Comparison of ENCODE assay signal across 9 cellular contexts in the genomic region with DNA sequence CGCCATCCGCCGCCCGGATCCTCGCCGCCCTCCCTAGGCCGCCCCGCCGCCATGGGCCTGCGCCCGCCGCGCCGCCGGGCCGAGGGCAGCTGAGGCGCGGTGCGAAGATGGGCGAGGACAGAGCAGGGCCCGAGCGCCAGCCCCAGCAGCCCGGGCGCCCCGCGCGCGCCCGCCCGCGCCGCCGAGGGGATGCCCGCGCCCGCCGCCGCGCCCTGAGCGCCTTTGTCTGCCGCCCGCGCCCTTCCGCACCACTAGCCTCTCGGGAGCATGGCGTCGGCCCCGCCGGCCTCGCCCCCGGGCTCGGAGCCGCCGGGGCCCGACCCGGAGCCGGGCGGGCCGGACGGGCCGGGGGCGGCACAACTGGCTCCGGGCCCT. TPM values are rescaled to one million over a fixed set of nuclear protein-coding genes. Genes with fewer than 3 reads are reported as not detected.
DNase-seq lines count a peak whose midpoint lies in the region; ATAC-seq, FAIRE-seq and TF ChIP-seq lines count a peak whose summit lies in the region.
"Had no signal": no experiment of that assay in that cellular context is flagged by ENCODE, and none has a peak within 500 bp of the region (broad histone marks: within the 10 kb centered on the region; RNA-seq: fewer than 3 reads in every experiment).

No MANE protein-coding gene starts in this region.

- no peak overlapping the region for H3K27ac Mint-ChIP-seq in activated T-cell treated with anti-CD3 and anti-CD28 coated beads, Interleukin-2, amount 50 U/mL, for 72 hours
- no peak overlapping the region for H3K27ac Mint-ChIP-seq in WTC11

- H3K27me3 ChIP-seq in gastroesophageal sphincter = no peaks in the 10 kb centered on the region
- no peaks in the 10 kb centered on the region for H3K27me3 ChIP-seq in small intestine (ENCODE audit: control insufficient read depth in 2 of 2, insufficient read depth in 2 of 2, low read length in 2 of 2)

- peaks cover 15% of the 10 kb centered on the region for H3K27me3 Mint-ChIP-seq in activated T-cell treated with anti-CD3 and anti-CD28 coated beads, Interleukin-2, amount 50 U/mL, for 72 hours (ENCODE audit: low read depth)
- peaks cover 54% of the 10 kb centered on the region for H3K27me3 Mint-ChIP-seq in WTC11 (ENCODE audit: low read depth)

- H3K4me1 Mint-ChIP-seq in activated T-cell treated with anti-CD3 and anti-CD28 coated beads, Interleukin-2, amount 50 U/mL, for 72 hours (ENCODE audit: low read depth) = peaks cover 34% of the 10 kb centered on the region
- peaks cover 14% of the 10 kb centered on the region for H3K4me1 Mint-ChIP-seq in WTC11

- TF ChIP-seq POLR2A in gastroesophageal sphincter (IDR thresholded peaks at IDR 0.05) = no peak

- H3K36me3 Mint-ChIP-seq in activated T-cell treated with anti-CD3 and anti-CD28 coated beads, Interleukin-2, amount 50 U/mL, for 72 hours (ENCODE audit: insufficient read depth in 2 of 2) = peaks cover 0 to 1% of the 10 kb centered on the region in 2 donors
- H3K36me3 Mint-ChIP-seq in WTC11 = no peaks in the 10 kb centered on the region; the same call in 1 of the 2 replicates

- H3K9me3 Mint-ChIP-seq in activated T-cell treated with anti-CD3 and anti-CD28 coated beads, Interleukin-2, amount 50 U/mL, for 72 hours = no peaks in the 10 kb centered on the region
- H3K9me3 Mint-ChIP-seq in WTC11 = no peaks in the 10 kb centered on the region

- CTCF ChIA-PET in WTC11 (lab: Charles Lee) = interaction anchor here (0.5 to 4.2 kb wide), 7 partner anchors 24 to 187 kb away, joined by 3 to 25 read pairs (median 4); partner anchors contain the start of genes DECR2 and MRPL28

- TF ChIP-seq CTCF in WTC11 (IDR thresholded peaks at IDR 0.05) (no peak), gastroesophageal sphincter (IDR thresholded peaks at IDR 0.05) (no peak)

- H3K27ac ChIP-seq in gastroesophageal sphincter = peak overlapping the region; percentile 81 to 98 (median 92)
- peak overlapping the region in 1 of 2 donors; percentile 95 for H3K27ac ChIP-seq in small intestine (ENCODE audit: low read depth in 1 of 2, low read length in 1 of 2)

- POLR2A ChIA-PET in WTC11 (lab: Charles Lee) = no interaction called here

- ATAC-seq in activated T-cell treated with anti-CD3 and anti-CD28 coated beads, Interleukin-2, amount 50 U/mL, for 72 hours (replicated peaks in 1 of 2) = peak; percentile 64 to 68
- peak; percentile 33 for ATAC-seq in HG02973 (IDR thresholded peaks at IDR 0.05; ENCODE audit: unreplicated experiment)
- ATAC-seq in WTC11 = peak; percentile 54
- peak; percentile 49 for ATAC-seq in gastroesophageal sphincter

- H3K4me3 ChIP-seq in gastroesophageal sphincter (peak overlapping the region; percentile 80 to 87), small intestine (ENCODE audit: low read depth in 1 of 2, low read length in 2 of 2) (peak overlapping the region; percentile 72 to 78)

- peaks cover 0 to 13% of the 10 kb centered on the region in 2 donors for H3K36me3 ChIP-seq in gastroesophageal sphincter
- H3K36me3 ChIP-seq in small intestine (ENCODE audit: control insufficient read depth in 2 of 2, insufficient read depth in 2 of 2, low read length in 2 of 2) = no peaks in the 10 kb centered on the region

- H3K4me1 ChIP-seq in gastroesophageal sphincter (peaks cover 0 to 64% (median 19%) of the 10 kb centered on the region in 3 donors), small intestine (ENCODE audit: control insufficient read depth in 2 of 2, insufficient read depth in 1 of 2, low read depth in 1 of 2, low read length in 1 of 2) (no peaks in the 10 kb centered on the region)

- peak overlapping the region; percentile 86 to 88 for H3K4me3 Mint-ChIP-seq in activated T-cell treated with anti-CD3 and anti-CD28 coated beads, Interleukin-2, amount 50 U/mL, for 72 hours
- peak overlapping the region; percentile 67; the same call in 1 of the 2 replicates for H3K4me3 Mint-ChIP-seq in WTC11

- H3K9me3 ChIP-seq in gastroesophageal sphincter (no peaks in the 10 kb centered on the region), small intestine (ENCODE audit: control insufficient read depth, low read depth) (no peaks in the 10 kb centered on the region)

- WGBS in gastroesophageal sphincter (ENCODE audit: low coverage in 1 of 2), 2 donors = no CpG with 5 or more reads among the region's 63 CpGs
- 0 to 1% (median 1%) methylated on average over 12 to 63 of the region's 63 CpGs for WGBS in small intestine, 3 donors

- no peak for FAIRE-seq in small intestine (lab: Jason Lieb, UNC)
- FAIRE-seq: endometrium had no signal

- DNase-seq in activated T-cell treated with anti-CD3 and anti-CD28 coated beads, Interleukin-2, amount 50 U/mL, for 72 hours = peak in 1 of 2 donors; percentile 60
- no peak for DNase-seq in activated T-cell treated with anti-CD3 and anti-CD28 coated beads for 4 hours
- DNase-seq in WTC11 (ENCODE audit: low spot score) = peak; percentile 32
- no peak for DNase-seq in small intestine
- no peak for DNase-seq in NCI-H510A (lab: John Stamatoyannopoulos, UW)
- no peak for DNase-seq in mucosa of gallbladder (ENCODE audit: low spot score)

- TF ChIP-seq EP300 in gastroesophageal sphincter (IDR thresholded peaks at IDR 0.05) = no peak

TF ChIP-seq in WTC11, 78 proteins besides CTCF, POLR2A, EP300 and RAD21 (continues in another document):
- TF ChIP-seq NFYB (CRISPR knock-in tag; conservative IDR thresholded peaks at IDR 0.05; ENCODE audit: low read depth) (no peak), AR (CRISPR knock-in tag; IDR thresholded peaks at IDR 0.05) (no peak), ATF1 (CRISPR knock-in tag; IDR thresholded peaks at IDR 0.05) (0 out of 2 replicates have a peak, but pooled peaks have one; percentile 1), NR3C1 (CRISPR knock-in tag; conservative IDR thresholded peaks at IDR 0.05; ENCODE audit: low read depth) (no peak)
- TF ChIP-seq, protein P1, sequence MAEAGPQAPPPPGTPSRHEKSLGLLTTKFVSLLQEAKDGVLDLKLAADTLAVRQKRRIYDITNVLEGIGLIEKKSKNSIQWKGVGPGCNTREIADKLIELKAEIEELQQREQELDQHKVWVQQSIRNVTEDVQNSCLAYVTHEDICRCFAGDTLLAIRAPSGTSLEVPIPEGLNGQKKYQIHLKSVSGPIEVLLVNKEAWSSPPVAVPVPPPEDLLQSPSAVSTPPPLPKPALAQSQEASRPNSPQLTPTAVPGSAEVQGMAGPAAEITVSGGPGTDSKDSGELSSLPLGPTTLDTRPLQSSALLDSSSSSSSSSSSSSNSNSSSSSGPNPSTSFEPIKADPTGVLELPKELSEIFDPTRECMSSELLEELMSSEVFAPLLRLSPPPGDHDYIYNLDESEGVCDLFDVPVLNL (CRISPR knock-in tag; IDR thresholded peaks at IDR 0.05; ENCODE audit: borderline replicate concordance, low read depth) = no peak

RNA-seq across cellular contexts. Expression of gene RAB11FIP3, which starts 0.3 kb away (rescaled TPM):
- total RNA-seq in activated T-cell treated with anti-CD3 and anti-CD28 coated beads, Interleukin-2, amount 50 U/mL, for 72 hours = 10 to 100 TPM; 39.7 to 40.5 TPM
- total RNA-seq in WTC11 (2021) = 37.1 to 38.6 TPM (median 37.9 TPM) in 3 replicates
- 10 to 100 TPM; 47.4 to 88.9 (median 58.6) TPM for total RNA-seq in gastroesophageal sphincter
- 10 to 100 TPM; 25.4 to 37.6 (median 36.7) TPM for polyA plus RNA-seq in small intestine
- total RNA-seq in mucosa of gallbladder = 58.5 TPM

RNA-seq across cellular contexts. Expression of gene DECR2, which starts 24.0 kb away (rescaled TPM):
- total RNA-seq in activated T-cell treated with anti-CD3 and anti-CD28 coated beads, Interleukin-2, amount 50 U/mL, for 72 hours = 10 to 100 TPM in 1 of 2 donors, 1 to 10 TPM in 1; 7.5 to 10.6 TPM
- total RNA-seq in WTC11 (2021) (37.8 to 43.6 TPM (median 40.7 TPM) in 3 replicates), gastroesophageal sphincter (10 to 100 TPM; 11.7 to 25.4 (median 19.9) TPM), mucosa of gallbladder (36.8 TPM)
- polyA plus RNA-seq in small intestine = 100 to 1,000 TPM in 2 of 3 donors, 10 to 100 TPM in 1; 46.7 to 154 (median 101) TPM

RNA-seq across cellular contexts. Expression of gene NME4, which starts 28.7 kb away (rescaled TPM):
- total RNA-seq in activated T-cell treated with anti-CD3 and anti-CD28 coated beads, Interleukin-2, amount 50 U/mL, for 72 hours = 10 to 100 TPM; 24.6 to 27.6 TPM
- total RNA-seq in WTC11 (2021) = 467 to 550 TPM (median 535 TPM) in 3 replicates
- total RNA-seq in gastroesophageal sphincter = 100 to 1,000 TPM in 3 of 4 donors, 10 to 100 TPM in 1; 61.1 to 169 (median 136) TPM
- 10 to 100 TPM; 13.0 to 43.0 (median 26.7) TPM for polyA plus RNA-seq in small intestine
- total RNA-seq in mucosa of gallbladder = 105 TPM

RNA-seq across cellular contexts. Expression of gene PGAP6, which starts 43.9 kb away (rescaled TPM):
- 10 to 100 TPM; 29.7 to 39.7 TPM for total RNA-seq in activated T-cell treated with anti-CD3 and anti-CD28 coated beads, Interleukin-2, amount 50 U/mL, for 72 hours
- total RNA-seq in WTC11 (2021) = 104 to 108 TPM (median 107 TPM) in 3 replicates
- 10 to 100 TPM; 19.9 to 47.6 (median 24.3) TPM for total RNA-seq in gastroesophageal sphincter
- 10 to 100 TPM; 48.1 to 66.5 (median 63.2) TPM for polyA plus RNA-seq in small intestine
- 85.7 TPM for total RNA-seq in mucosa of gallbladder

RNA-seq across cellular contexts. Expression of gene MRPL28, which starts 55.4 kb away (rescaled TPM):
- 10 to 100 TPM; 54.5 to 73.2 TPM for total RNA-seq in activated T-cell treated with anti-CD3 and anti-CD28 coated beads, Interleukin-2, amount 50 U/mL, for 72 hours
- total RNA-seq in WTC11 (2021) = 119 to 144 TPM (median 140 TPM) in 3 replicates
- total RNA-seq in gastroesophageal sphincter = 10 to 100 TPM; 47.7 to 93.5 (median 55.8) TPM
- polyA plus RNA-seq in small intestine = 100 to 1,000 TPM in 1 of 3 donors, 10 to 100 TPM in 2; 85.4 to 112 (median 98.9) TPM
- 52.9 TPM for total RNA-seq in mucosa of gallbladder
